Comparison of ENCODE assay signal across 29 cellular contexts in the genomic region with DNA sequence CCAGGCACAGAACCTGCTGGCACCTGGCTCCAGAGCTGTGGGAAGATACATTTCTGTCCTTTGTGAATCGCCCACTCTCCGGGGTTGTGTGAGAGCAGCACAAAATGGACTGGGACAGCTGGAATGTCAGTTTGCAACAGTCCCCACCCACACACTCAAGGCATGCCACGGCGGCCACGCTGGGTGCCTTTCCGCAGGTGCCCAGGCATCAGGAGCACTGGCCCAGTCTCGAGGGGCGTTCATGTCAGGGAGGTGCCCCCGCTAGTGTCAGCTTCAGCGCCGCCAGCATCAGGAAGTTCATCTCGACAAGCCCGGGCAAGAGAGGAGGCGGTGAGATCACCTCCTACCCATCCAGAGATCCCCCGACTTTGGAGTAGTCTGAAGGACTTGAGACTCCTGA. TPM values are rescaled to one million over a fixed set of nuclear protein-coding genes. Genes with fewer than 3 reads are reported as not detected.
DNase-seq lines count a peak whose midpoint lies in the region; TF ChIP-seq lines count a peak whose summit lies in the region.
"Had no signal": no experiment of that assay in that cellular context is flagged by ENCODE, and none has a peak within 500 bp of the region (broad histone marks: within the 10 kb centered on the region; RNA-seq: fewer than 3 reads in every experiment).

No MANE protein-coding gene starts in this region.

- no peak overlapping the region for H3K4ac ChIP-seq in mesenchymal stem cell (ENCODE audit: low read depth in 1 of 2, low read length in 2 of 2)

- H2BK5ac ChIP-seq in mesenchymal stem cell (ENCODE audit: low read depth, low read length, poor library complexity, severe bottlenecking): peak overlapping the region; percentile 14

- no peak overlapping the region for H3K4me3 Mint-ChIP-seq in HFFc6
- H3K4me3 Mint-ChIP-seq: activated T-helper 17 cell treated with anti-CD3 and anti-CD28 coated beads, Interleukin-2, amount 50 U/mL, for 72 hours; neural crest cell; stimulated activated naive CD8-positive, alpha-beta T cell treated with anti-CD3 and anti-CD28 coated beads, Interleukin-15, amount 100 ng/mL, for 72 hours; T-cell had no signal

- H4K20me1 ChIP-seq in mammary epithelial cell (ENCODE audit: insufficient read depth, low read length): no peaks in the 10 kb centered on the region

- H3K9ac ChIP-seq in mammary epithelial cell (ENCODE audit: insufficient read depth, low read length) (peak overlapping the region; percentile 27), mesenchymal stem cell (ENCODE audit: low read length) (no peak overlapping the region)

- POLR2A ChIA-PET in HEK293 (lab: Yijun Ruan, JAX): no interaction called here

- H3K4me2 ChIP-seq in mammary epithelial cell (ENCODE audit: insufficient read depth, low read depth, low read length) (peak overlapping the region; percentile 81), mesenchymal stem cell (ENCODE audit: low read length, poor library complexity, severe bottlenecking) (no peak overlapping the region)

- H3K27me3 ChIP-seq in mammary epithelial cell (ENCODE audit: insufficient read depth, low read length) (no peaks in the 10 kb centered on the region), mesenchymal stem cell (ENCODE audit: control insufficient read depth in 1 of 2, insufficient read depth in 1 of 2, low read length in 2 of 2) (peaks cover 45 to 70% of the 10 kb centered on the region in 2 experiments), thymus (ENCODE audit: control insufficient read depth, insufficient read depth) (no peaks in the 10 kb centered on the region)
- H3K27me3 ChIP-seq: brain microvascular endothelial cell, transverse colon had no signal

- dilution Hi-C loops in mammary epithelial cell (cut with HindIII; ENCODE audit: low sequenced_read_pairs): no loop called here

- H3K4me1 ChIP-seq in HEK293 (ENCODE audit: control insufficient read depth, insufficient read depth, low read length) (no peaks in the 10 kb centered on the region), mammary epithelial cell (ENCODE audit: insufficient read depth, low read length) (peaks cover 38% of the 10 kb centered on the region), mesenchymal stem cell (ENCODE audit: control insufficient read depth, insufficient read depth, low read depth, low read length) (peaks cover 6% of the 10 kb centered on the region), thymus (ENCODE audit: control insufficient read depth, insufficient read depth, low read length) (no peaks in the 10 kb centered on the region)
- H3K4me1 ChIP-seq: transverse colon had no signal

- H3K36me3 ChIP-seq in HEK293 (ENCODE audit: control insufficient read depth in 2 of 2, insufficient read depth in 1 of 2, low read length in 2 of 2): no peaks in the 10 kb centered on the region
- H3K36me3 ChIP-seq in mammary epithelial cell (ENCODE audit: insufficient read depth, low read length): no peaks in the 10 kb centered on the region
- H3K36me3 ChIP-seq in mesenchymal stem cell (ENCODE audit: control insufficient read depth in 1 of 2, insufficient read depth in 2 of 2, low read depth in 1 of 2, low read length in 2 of 2): no peaks in the 10 kb centered on the region
- no peaks in the 10 kb centered on the region for H3K36me3 ChIP-seq in thymus (ENCODE audit: control insufficient read depth, insufficient read depth)
- H3K36me3 ChIP-seq: brain microvascular endothelial cell, transverse colon had no signal

- WGBS in mammary epithelial cell (ENCODE audit: low coverage, missing lambda C conversion rate): 0% methylated on average over 9 of the region's 15 CpGs
- 96% methylated on average over 11 of the region's 15 CpGs for WGBS in mesenchymal stem cell
- 94% methylated on average over 15 of the region's 15 CpGs for WGBS in thymus

- H2BK12ac ChIP-seq in mesenchymal stem cell (ENCODE audit: low read length in 2 of 2): no peak overlapping the region

- H3K79me1 ChIP-seq in mesenchymal stem cell (replicated peaks; ENCODE audit: low read length, poor library complexity, severe bottlenecking): no peaks in the 10 kb centered on the region

- no peaks in the 10 kb centered on the region for H3K4me1 Mint-ChIP-seq in HFFc6 (ENCODE audit: low read depth)
- H3K4me1 Mint-ChIP-seq: activated T-helper 17 cell treated with anti-CD3 and anti-CD28 coated beads, Interleukin-2, amount 50 U/mL, for 72 hours; stimulated activated naive CD8-positive, alpha-beta T cell treated with anti-CD3 and anti-CD28 coated beads, Interleukin-15, amount 100 ng/mL, for 72 hours; T-cell had no signal

- no peak overlapping the region for H4K8ac ChIP-seq in mesenchymal stem cell (ENCODE audit: low read length)

- no peak overlapping the region for H3K14ac ChIP-seq in mesenchymal stem cell (ENCODE audit: low read length in 2 of 2)

- intact Hi-C loops in mammary epithelial cell (cut with micrococcal nuclease): loop anchor here (2.0 kb wide), 1 partner anchor 32 kb away; no protein-coding TSS in a partner anchor

- peak overlapping the region; percentile 93 for H2AFZ ChIP-seq in mammary epithelial cell (ENCODE audit: low read depth, low read length)
- no peak overlapping the region for H2AFZ ChIP-seq in mesenchymal stem cell (ENCODE audit: low read depth, low read length)

- no peak overlapping the region for H3K23ac ChIP-seq in mesenchymal stem cell (ENCODE audit: low read length in 2 of 2)

- H3K27ac Mint-ChIP-seq in HFFc6: no peak overlapping the region
- H3K27ac Mint-ChIP-seq: activated T-helper 17 cell treated with anti-CD3 and anti-CD28 coated beads, Interleukin-2, amount 50 U/mL, for 72 hours; T-cell had no signal

- H2BK15ac ChIP-seq in mesenchymal stem cell (ENCODE audit: low read depth, poor library complexity, severe bottlenecking): peak overlapping the region; percentile 15

- peak overlapping the region; percentile 56 for H4K91ac ChIP-seq in mesenchymal stem cell (ENCODE audit: low read length)

- H2AK5ac ChIP-seq in mesenchymal stem cell (ENCODE audit: low read length, severe bottlenecking): no peak overlapping the region

- DNase-seq in mammary epithelial cell (peak; percentile 79), mesenchymal stem cell (no peak), DMS53 (lab: John Stamatoyannopoulos, UW) (no peak), HFFc6 (no peak), DMS153 treated with DMSO at 0.1 percent for 48 hours (lab: John Stamatoyannopoulos, UW; ENCODE audit: unreplicated experiment) (no peak)
- DNase-seq: activated CD4-positive, CD25-positive, alpha-beta regulatory T cell; activated naive CD4-positive, alpha-beta T cell treated with anti-CD3 and anti-CD28 coated beads, Interleukin-2, amount 50 U/mL, for 16 hours; amniotic stem cell; brain microvascular endothelial cell; EL; GOT3; IMR-90; NCI-H1048; NCI-H1694 treated with DMSO at 0.1 percent for 48 hours; NCI-H526; stimulated activated CD8-positive, alpha-beta memory T cell treated with anti-CD3 and anti-CD28 coated beads, Interleukin-4, amount 100 ng/mL, for 48 hours; stimulated activated naive CD8-positive, alpha-beta T cell treated with anti-CD3 and anti-CD28 coated beads, Interleukin-15, amount 100 ng/mL, for 72 hours; T-cell; transverse colon had no signal

- no peaks in the 10 kb centered on the region; the same call in 1 of the 2 replicates for H3K36me3 Mint-ChIP-seq in HFFc6 (ENCODE audit: low read depth)
- H3K36me3 Mint-ChIP-seq: T-cell had no signal

- no TSS peak for BruUV-seq in mammary epithelial cell (replicated peaks; lab: Mats Ljungman, UMichigan)

- no peak overlapping the region for H3K27ac ChIP-seq in HEK293 (ENCODE audit: extremely low read depth, low read depth, low read length)
- H3K27ac ChIP-seq in mammary epithelial cell (ENCODE audit: insufficient read depth, low read depth, low read length): peak overlapping the region; percentile 69
- H3K27ac ChIP-seq in mesenchymal stem cell (ENCODE audit: low read length, poor library complexity, severe bottlenecking): no peak overlapping the region
- peak overlapping the region; percentile 72 for H3K27ac ChIP-seq in thymus (ENCODE audit: low read depth)
- H3K27ac ChIP-seq: brain microvascular endothelial cell, C4-2B, transverse colon had no signal

- TF ChIP-seq CTCF in HEK293 (tag by site-specific recombination; IDR thresholded peaks at IDR 0.05): no peak
- TF ChIP-seq CTCF in mammary epithelial cell (conservative IDR thresholded peaks at IDR 0.05 in 1 of 2, IDR thresholded peaks at IDR 0.05 in 1 of 2; ENCODE audit: extremely low read depth in 1 of 2, insufficient read depth in 1 of 2, low read depth in 1 of 2, low read length in 2 of 2): no peak
- no peak for TF ChIP-seq CTCF in HFFc6 (IDR thresholded peaks at IDR 0.05)

- H3K9me3 ChIP-seq in HEK293 (ENCODE audit: control insufficient read depth, insufficient read depth, low read depth, low read length): no peaks in the 10 kb centered on the region
- H3K9me3 ChIP-seq in mammary epithelial cell (replicated peaks; ENCODE audit: insufficient read depth, low read length): no peaks in the 10 kb centered on the region
- H3K9me3 ChIP-seq in mesenchymal stem cell (ENCODE audit: control insufficient read depth, low read length): no peaks in the 10 kb centered on the region
- no peaks in the 10 kb centered on the region for H3K9me3 ChIP-seq in thymus (ENCODE audit: control insufficient read depth)
- H3K9me3 ChIP-seq: transverse colon had no signal

- peaks cover 52% of the 10 kb centered on the region for H3K27me3 Mint-ChIP-seq in HFFc6 (ENCODE audit: insufficient read depth)

- no peak overlapping the region for H3K4me3 ChIP-seq in HEK293 (ENCODE audit: low read depth, low read length)
- H3K4me3 ChIP-seq in mammary epithelial cell (replicated peaks in 1 of 3; ENCODE audit: insufficient read depth in 1 of 3, low read depth in 2 of 3, low read length in 3 of 3): peak overlapping the region in 1 of 3 experiments; percentile 0
- no peak overlapping the region for H3K4me3 ChIP-seq in mesenchymal stem cell (ENCODE audit: insufficient read depth in 1 of 2, low read depth in 1 of 2, low read length in 2 of 2)
- no peak overlapping the region for H3K4me3 ChIP-seq in thymus (ENCODE audit: low read length)
- H3K4me3 ChIP-seq: lung, transverse colon had no signal

- H2BK120ac ChIP-seq in mesenchymal stem cell (ENCODE audit: low read depth, low read length): no peak overlapping the region

- H3K79me2 ChIP-seq in mammary epithelial cell (ENCODE audit: insufficient read depth, low read length): no peaks in the 10 kb centered on the region

- H3K9me3 Mint-ChIP-seq in HFFc6: no peaks in the 10 kb centered on the region
- H3K9me3 Mint-ChIP-seq: activated T-helper 17 cell treated with anti-CD3 and anti-CD28 coated beads, Interleukin-2, amount 50 U/mL, for 72 hours; neural crest cell; stimulated activated naive CD8-positive, alpha-beta T cell treated with anti-CD3 and anti-CD28 coated beads, Interleukin-15, amount 100 ng/mL, for 72 hours; T-cell had no signal

- CTCF ChIA-PET in HEK293 (lab: Yijun Ruan, JAX): interaction anchor here (1.1 to 4.9 kb wide), 2 partner anchors 16 to 55 kb away, joined by 3 to 37 read pairs; no protein-coding TSS in a partner anchor
- CTCF ChIA-PET in mammary epithelial cell (lab: Charles Lee; ENCODE audit: low non-redundant PET): interaction anchor here (1.3 kb wide), 1 partner anchor 16 kb away, joined by 3 read pairs; no protein-coding TSS in a partner anchor

- no peak overlapping the region for H3K18ac ChIP-seq in mesenchymal stem cell (ENCODE audit: low read depth in 1 of 2, low read length in 2 of 2)

- in situ Hi-C loops in mammary epithelial cell (cut with MboI; ENCODE audit: low sequenced_read_pairs in 2 of 2): no loop called here

RNA-seq across cellular contexts. Expression of a gene that starts 2.1 kb away (rescaled TPM):
- total RNA-seq in mammary epithelial cell: 10 to 100 TPM in 1 of 2 donors, 1 to 10 TPM in 1; 8.2 to 12.0 TPM
- polyA plus RNA-seq in mammary epithelial cell (1.3 TPM), thymus (1.6 TPM)
- polyA minus RNA-seq in mammary epithelial cell: not detected
- polyA plus RNA-seq in mesenchymal stem cell (2013, experiment 1 of 2): not detected
- not detected for polyA plus RNA-seq in mesenchymal stem cell (2013, experiment 2 of 2)
- not detected for total RNA-seq in HFFc6 (2021; fragmentation: NEBNext Ultra II Directional; extraction: Animal tissue kit (Norgen Biotek cat#: 25700))
- total RNA-seq: activated T-helper 17 cell treated with anti-CD3 and anti-CD28 coated beads, Interleukin-2, amount 50 U/mL, for 72 hours; fibroblast of villous mesenchyme; IMR-90; mucosa of gallbladder; neural crest cell; pulmonary artery endothelial cell; skeletal muscle tissue; T-cell had no signal
- polyA plus RNA-seq: IMR-90 had no signal

RNA-seq across cellular contexts. Expression of a gene that starts 49.4 kb away (rescaled TPM):
- 10 to 100 TPM in 1 of 2 donors, 1 to 10 TPM in 1; 1.2 to 63.7 TPM for total RNA-seq in mammary epithelial cell
- polyA plus RNA-seq in mammary epithelial cell (1.7 TPM), thymus (0.55 TPM)
- polyA minus RNA-seq in mammary epithelial cell: 1.1 TPM
- polyA plus RNA-seq in mesenchymal stem cell (2013, experiment 1 of 2): 0.03 TPM
- not detected for polyA plus RNA-seq in mesenchymal stem cell (2013, experiment 2 of 2)
- total RNA-seq in HFFc6 (2021; fragmentation: NEBNext Ultra II Directional; extraction: Animal tissue kit (Norgen Biotek cat#: 25700)): not detected
- total RNA-seq: activated T-helper 17 cell treated with anti-CD3 and anti-CD28 coated beads, Interleukin-2, amount 50 U/mL, for 72 hours; pulmonary artery endothelial cell had no signal

Comparison
In these comparisons a context has a peak if more than half of its experiments do, and no peak if none do; other contexts are left out.
1. H3K27ac ChIP-seq: peak in mammary epithelial cell (single experiment) and thymus (single experiment); none in HEK293 (single experiment) and mesenchymal stem cell (single experiment).
2. RNA of a gene that starts 2.1 kb away (total RNA-seq): 8.2 to 12.0 TPM in mammary epithelial cell; not detected in HFFc6; every median in the first group is over 4 times any median in the second.